ENCODE assay signal across 1 cellular context in genomic region chr19:47226426-47227346, GRCh38.
TF ChIP-seq lines count a peak whose summit lies in the region.

No MANE protein-coding gene starts in this region.

TF ChIP-seq in HepG2, 621 proteins besides CTCF, POLR2A, EP300 and RAD21 (continues in another document):
- no peak for TF ChIP-seq ZNF354B (CRISPR knock-in tag; IDR thresholded peaks at IDR 0.05)
- TF ChIP-seq ZNF644 (CRISPR knock-in tag; IDR thresholded peaks at IDR 0.05; ENCODE audit: low read depth) = no peak
- no peak for TF ChIP-seq ZNF780A (CRISPR knock-in tag; IDR thresholded peaks at IDR 0.05)
- TF ChIP-seq ZNF777 (CRISPR knock-in tag; IDR thresholded peaks at IDR 0.05) = 0 out of 2 replicates have a peak, but pooled peaks have one; percentile 24
- peak; percentile 94 for TF ChIP-seq PATZ1 (CRISPR knock-in tag; IDR thresholded peaks at IDR 0.05)
- TF ChIP-seq ZMYM3 (CRISPR knock-in tag; IDR thresholded peaks at IDR 0.05) = no peak
- peak; percentile 54; the same call in 1 of the 2 replicates for TF ChIP-seq HOMEZ (CRISPR knock-in tag; IDR thresholded peaks at IDR 0.05; ENCODE audit: low read depth)
- TF ChIP-seq ZNF34 (CRISPR knock-in tag; IDR thresholded peaks at IDR 0.05; ENCODE audit: borderline replicate concordance) = no peak
- TF ChIP-seq, protein P1, sequence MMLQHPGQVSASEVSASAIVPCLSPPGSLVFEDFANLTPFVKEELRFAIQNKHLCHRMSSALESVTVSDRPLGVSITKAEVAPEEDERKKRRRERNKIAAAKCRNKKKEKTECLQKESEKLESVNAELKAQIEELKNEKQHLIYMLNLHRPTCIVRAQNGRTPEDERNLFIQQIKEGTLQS (CRISPR knock-in tag; IDR thresholded peaks at IDR 0.05) = no peak
- no peak for TF ChIP-seq ATRX (CRISPR knock-in tag; IDR thresholded peaks at IDR 0.05; ENCODE audit: borderline replicate concordance)
- TF ChIP-seq ZNF143 (CRISPR knock-in tag; IDR thresholded peaks at IDR 0.05) = no peak
- TF ChIP-seq KLF11 (CRISPR knock-in tag; IDR thresholded peaks at IDR 0.05) = no peak
- TF ChIP-seq ZNF343 (CRISPR knock-in tag; IDR thresholded peaks at IDR 0.05) = 0 out of 2 replicates have a peak, but pooled peaks have one; percentile 25
- TF ChIP-seq, protein P2, sequence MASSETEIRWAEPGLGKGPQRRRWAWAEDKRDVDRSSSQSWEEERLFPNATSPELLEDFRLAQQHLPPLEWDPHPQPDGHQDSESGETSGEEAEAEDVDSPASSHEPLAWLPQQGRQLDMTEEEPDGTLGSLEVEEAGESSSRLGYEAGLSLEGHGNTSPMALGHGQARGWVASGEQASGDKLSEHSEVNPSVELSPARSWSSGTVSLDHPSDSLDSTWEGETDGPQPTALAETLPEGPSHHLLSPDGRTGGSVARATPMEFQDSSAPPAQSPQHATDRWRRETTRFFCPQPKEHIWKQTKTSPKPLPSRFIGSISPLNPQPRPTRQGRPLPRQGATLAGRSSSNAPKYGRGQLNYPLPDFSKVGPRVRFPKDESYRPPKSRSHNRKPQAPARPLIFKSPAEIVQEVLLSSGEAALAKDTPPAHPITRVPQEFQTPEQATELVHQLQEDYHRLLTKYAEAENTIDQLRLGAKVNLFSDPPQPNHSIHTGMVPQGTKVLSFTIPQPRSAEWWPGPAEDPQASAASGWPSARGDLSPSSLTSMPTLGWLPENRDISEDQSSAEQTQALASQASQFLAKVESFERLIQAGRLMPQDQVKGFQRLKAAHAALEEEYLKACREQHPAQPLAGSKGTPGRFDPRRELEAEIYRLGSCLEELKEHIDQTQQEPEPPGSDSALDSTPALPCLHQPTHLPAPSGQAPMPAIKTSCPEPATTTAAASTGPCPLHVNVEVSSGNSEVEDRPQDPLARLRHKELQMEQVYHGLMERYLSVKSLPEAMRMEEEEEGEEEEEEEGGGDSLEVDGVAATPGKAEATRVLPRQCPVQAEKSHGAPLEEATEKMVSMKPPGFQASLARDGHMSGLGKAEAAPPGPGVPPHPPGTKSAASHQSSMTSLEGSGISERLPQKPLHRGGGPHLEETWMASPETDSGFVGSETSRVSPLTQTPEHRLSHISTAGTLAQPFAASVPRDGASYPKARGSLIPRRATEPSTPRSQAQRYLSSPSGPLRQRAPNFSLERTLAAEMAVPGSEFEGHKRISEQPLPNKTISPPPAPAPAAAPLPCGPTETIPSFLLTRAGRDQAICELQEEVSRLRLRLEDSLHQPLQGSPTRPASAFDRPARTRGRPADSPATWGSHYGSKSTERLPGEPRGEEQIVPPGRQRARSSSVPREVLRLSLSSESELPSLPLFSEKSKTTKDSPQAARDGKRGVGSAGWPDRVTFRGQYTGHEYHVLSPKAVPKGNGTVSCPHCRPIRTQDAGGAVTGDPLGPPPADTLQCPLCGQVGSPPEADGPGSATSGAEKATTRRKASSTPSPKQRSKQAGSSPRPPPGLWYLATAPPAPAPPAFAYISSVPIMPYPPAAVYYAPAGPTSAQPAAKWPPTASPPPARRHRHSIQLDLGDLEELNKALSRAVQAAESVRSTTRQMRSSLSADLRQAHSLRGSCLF (CRISPR knock-in tag; IDR thresholded peaks at IDR 0.05; ENCODE audit: borderline replicate concordance) = no peak
- no peak for TF ChIP-seq FOXM1 (CRISPR knock-in tag; IDR thresholded peaks at IDR 0.05)
- no peak for TF ChIP-seq NKX3-1 (CRISPR knock-in tag; IDR thresholded peaks at IDR 0.05)
- TF ChIP-seq MIER2 (CRISPR knock-in tag; IDR thresholded peaks at IDR 0.05) = no peak
- TF ChIP-seq HMGXB3 (CRISPR knock-in tag; IDR thresholded peaks at IDR 0.05; ENCODE audit: borderline replicate concordance) = peak; percentile 33; the same call in 1 of the 2 replicates
- TF ChIP-seq, protein P3, sequence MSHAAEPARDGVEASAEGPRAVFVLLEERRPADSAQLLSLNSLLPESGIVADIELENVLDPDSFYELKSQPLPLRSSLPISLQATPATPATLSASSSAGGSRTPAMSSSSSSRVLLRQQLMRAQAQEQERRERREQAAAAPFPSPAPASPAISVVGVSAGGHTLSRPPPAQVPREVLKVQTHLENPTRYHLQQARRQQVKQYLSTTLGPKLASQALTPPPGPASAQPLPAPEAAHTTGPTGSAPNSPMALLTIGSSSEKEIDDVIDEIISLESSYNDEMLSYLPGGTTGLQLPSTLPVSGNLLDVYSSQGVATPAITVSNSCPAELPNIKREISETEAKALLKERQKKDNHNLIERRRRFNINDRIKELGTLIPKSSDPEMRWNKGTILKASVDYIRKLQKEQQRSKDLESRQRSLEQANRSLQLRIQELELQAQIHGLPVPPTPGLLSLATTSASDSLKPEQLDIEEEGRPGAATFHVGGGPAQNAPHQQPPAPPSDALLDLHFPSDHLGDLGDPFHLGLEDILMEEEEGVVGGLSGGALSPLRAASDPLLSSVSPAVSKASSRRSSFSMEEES (CRISPR knock-in tag; IDR thresholded peaks at IDR 0.05) = no peak
- no peak for TF ChIP-seq REPIN1 (CRISPR knock-in tag; IDR thresholded peaks at IDR 0.05; ENCODE audit: borderline replicate concordance, low read depth)
- no peak for TF ChIP-seq E2F2 (CRISPR knock-in tag; IDR thresholded peaks at IDR 0.05; ENCODE audit: borderline replicate concordance)
- TF ChIP-seq ZNF546 (CRISPR knock-in tag; conservative IDR thresholded peaks at IDR 0.05) = no peak; the same call in 1 of the 2 replicates
- TF ChIP-seq ELF4 (CRISPR knock-in tag; IDR thresholded peaks at IDR 0.05; ENCODE audit: borderline replicate concordance) = no peak
- no peak for TF ChIP-seq ZFP82 (CRISPR knock-in tag; IDR thresholded peaks at IDR 0.05; ENCODE audit: borderline replicate concordance)
- 0 out of 2 replicates have a peak, but pooled peaks have one; percentile 11 for TF ChIP-seq ZNF431 (CRISPR knock-in tag; IDR thresholded peaks at IDR 0.05; ENCODE audit: borderline replicate concordance, low read depth)
- TF ChIP-seq ZNF598 (CRISPR knock-in tag; IDR thresholded peaks at IDR 0.05; ENCODE audit: borderline replicate concordance) = no peak
- TF ChIP-seq BRCA1 (CRISPR knock-in tag; IDR thresholded peaks at IDR 0.05) = no peak
- TF ChIP-seq PRPF4 (IDR thresholded peaks at IDR 0.05; ENCODE audit: low read depth, low read length, poor library complexity, severe bottlenecking) = no peak
- TF ChIP-seq DZIP1 (CRISPR knock-in tag; IDR thresholded peaks at IDR 0.05) = no peak
- TF ChIP-seq ZNF234 (CRISPR knock-in tag; conservative IDR thresholded peaks at IDR 0.05) = no peak
- no peak for TF ChIP-seq EEA1 (CRISPR knock-in tag; IDR thresholded peaks at IDR 0.05; ENCODE audit: borderline replicate concordance)
- peak in 1 of 2 experiments; percentile 41; a peak in 2 of 4 replicates for TF ChIP-seq HMGXB4 (CRISPR knock-in tag; IDR thresholded peaks at IDR 0.05; ENCODE audit: borderline replicate concordance in 1 of 2, low read depth in 1 of 2)
- no peak for TF ChIP-seq DDIT3 (CRISPR knock-in tag; IDR thresholded peaks at IDR 0.05)
- no peak for TF ChIP-seq CCAR2 (optimal IDR thresholded peaks at IDR 0.05; ENCODE audit: low read depth, low read length)
- TF ChIP-seq MED8 (CRISPR knock-in tag; IDR thresholded peaks at IDR 0.05; ENCODE audit: insufficient replicate concordance) = peak; percentile 4
